20 cellular contexts compared by ENCODE assay signal in genomic region chr1:152043870-152044269, GRCh38. TPM values are rescaled to one million over a fixed set of nuclear protein-coding genes. Genes with fewer than 3 reads are reported as not detected.
"Had no signal": no experiment of that assay in that cellular context is flagged by ENCODE, and none has a peak within 500 bp of the region (broad histone marks: within the 10 kb centered on the region; RNA-seq: fewer than 3 reads in every experiment).

No MANE protein-coding gene starts in this region.

- H3K27me3 ChIP-seq: right atrium auricular region had no signal

- DNase-seq: activated CD4-positive, alpha-beta T cell treated with anti-CD3 and anti-CD28 coated beads for 48 hours; activated CD8-positive, alpha-beta memory T cell treated with anti-CD3 and anti-CD28 coated beads, Interleukin-2, amount 50 U/mL, for 48 hours; activated CD8-positive, alpha-beta T cell treated with anti-CD3 and anti-CD28 coated beads, Interleukin-2, amount 10 ng/mL, durations not matched to agents 7 days and 5 days; activated naive CD8-positive, alpha-beta T cell treated with anti-CD3 and anti-CD28 coated beads, Interleukin-2, amount 10 ng/mL, durations not matched to agents 7 days and 5 days; anterior cingulate cortex; head of caudate nucleus; kidney; lower lobe of right lung; naive thymus-derived CD8-positive, alpha-beta T cell; nucleus accumbens; small intestine; T-helper 1 cell had no signal

- H3K36me3 ChIP-seq: lower lobe of right lung, right atrium auricular region had no signal

- H3K9me3 ChIP-seq: lower lobe of right lung, right atrium auricular region had no signal

- H3K27ac ChIP-seq: lower lobe of right lung, right atrium auricular region had no signal

- H3K4me3 ChIP-seq: lower lobe of right lung, right atrium auricular region had no signal

- ATAC-seq: activated CD8-positive, alpha-beta T cell treated with anti-CD3 and anti-CD28 coated beads, Interleukin-2, amount 10 ng/mL, durations not matched to agents 7 days and 5 days; esophagus mucosa; lower lobe of right lung; naive thymus-derived CD8-positive, alpha-beta T cell had no signal

RNA-seq across cellular contexts. Expression of gene TCHHL1, which starts 45.0 kb away (rescaled TPM):
- total RNA-seq: activated CD8-positive, alpha-beta T cell treated with anti-CD3 and anti-CD28 coated beads, Interleukin-2, amount 10 ng/mL, durations not matched to agents 7 days and 5 days; activated naive CD8-positive, alpha-beta T cell treated with anti-CD3 and anti-CD28 coated beads, Interleukin-2, amount 10 ng/mL, durations not matched to agents 7 days and 5 days; cerebellum; dermis microvascular lymphatic vessel endothelial cell; esophagus mucosa; fibroblast of villous mesenchyme; kidney; lower lobe of right lung; mononuclear cell; naive thymus-derived CD8-positive, alpha-beta T cell; posterior vena cava; right atrium auricular region; subcutaneous adipose tissue had no signal
